In genomic region chr16:17304124-17304813, GRCh38 we compare ENCODE assay signal across 10 cellular contexts.
DNase-seq lines count a peak whose midpoint lies in the region; ATAC-seq and TF ChIP-seq lines count a peak whose summit lies in the region.
"Had no signal": no experiment of that assay in that cellular context is flagged by ENCODE, and none has a peak within 500 bp of the region (broad histone marks: within the 10 kb centered on the region; RNA-seq: fewer than 3 reads in every experiment).

No MANE protein-coding gene starts in this region.

- TF ChIP-seq CTCF in AG10803 (conservative IDR thresholded peaks at IDR 0.05; ENCODE audit: low read length), result no peak
- TF ChIP-seq CTCF in natural killer cell (IDR thresholded peaks at IDR 0.05), result no peak

- H3K4me1 Mint-ChIP-seq in natural killer cell, result peaks cover 34 to 39% of the 10 kb centered on the region in 2 donors

- no peak overlapping the region for H3K4me3 ChIP-seq in AG10803 (ENCODE audit: low read length)
- no peak overlapping the region for H3K4me3 ChIP-seq in MG63
- H3K4me3 ChIP-seq in muscle layer of duodenum (ENCODE audit: low read depth in 1 of 2, low read length in 2 of 2), result no peak overlapping the region
- no peak overlapping the region for H3K4me3 ChIP-seq in aorta (ENCODE audit: low read length in 2 of 2)

- WGBS in aorta, 2 donors, result 18 to 20% methylated on average over 7 of the region's 7 CpGs

- intact Hi-C loops in natural killer cell (cut with micrococcal nuclease), result no loop called here
- intact Hi-C loops in aorta (cut with DNase I), result no loop called here

- H3K27ac ChIP-seq in epithelial cell of prostate, result peak overlapping the region; percentile 61
- H3K27ac ChIP-seq in muscle layer of duodenum (ENCODE audit: low read length), result peak overlapping the region; percentile 66
- H3K27ac ChIP-seq in aorta (ENCODE audit: low read depth in 1 of 2, low read length in 2 of 2), result peak overlapping the region in 1 of 2 donors; percentile 18

- peaks cover 26 to 33% of the 10 kb centered on the region in 2 donors for H3K4me1 ChIP-seq in muscle layer of duodenum (ENCODE audit: control insufficient read depth in 1 of 2, insufficient read depth in 2 of 2, low read length in 2 of 2)
- H3K4me1 ChIP-seq in aorta (ENCODE audit: control insufficient read depth in 1 of 2, insufficient read depth in 2 of 2, low read length in 2 of 2), result no peaks in the 10 kb centered on the region

- ATAC-seq in natural killer cell, result no peak
- ATAC-seq in HG02610 (IDR thresholded peaks at IDR 0.05; ENCODE audit: unreplicated experiment), result no peak
- no peak for ATAC-seq in aorta (ENCODE audit: low FRiP score)
- no peak for ATAC-seq in HG02759 (IDR thresholded peaks at IDR 0.05; ENCODE audit: unreplicated experiment)

- no peak overlapping the region for H3K4me3 Mint-ChIP-seq in natural killer cell
- H3K4me3 Mint-ChIP-seq: H9 had no signal

- no peaks in the 10 kb centered on the region for H3K9me3 Mint-ChIP-seq in natural killer cell
- H3K9me3 Mint-ChIP-seq: H9 had no signal

- H3K27me3 Mint-ChIP-seq in natural killer cell (ENCODE audit: low read depth in 2 of 2), result no peaks in the 10 kb centered on the region

- no peaks in the 10 kb centered on the region for H3K36me3 ChIP-seq in MG63
- no peaks in the 10 kb centered on the region for H3K36me3 ChIP-seq in muscle layer of duodenum (ENCODE audit: control insufficient read depth in 1 of 2, insufficient read depth in 2 of 2, low read length in 2 of 2)
- no peaks in the 10 kb centered on the region for H3K36me3 ChIP-seq in aorta (ENCODE audit: control insufficient read depth in 1 of 2, insufficient read depth in 2 of 2, low read length in 1 of 2)

- H3K27ac Mint-ChIP-seq in natural killer cell, result no peak overlapping the region
- H3K27ac Mint-ChIP-seq: H9 had no signal

- H3K27me3 ChIP-seq in MG63, result no peaks in the 10 kb centered on the region
- no peaks in the 10 kb centered on the region for H3K27me3 ChIP-seq in muscle layer of duodenum (ENCODE audit: low read depth, low read length)
- no peaks in the 10 kb centered on the region for H3K27me3 ChIP-seq in aorta (ENCODE audit: control insufficient read depth in 1 of 2, insufficient read depth in 2 of 2, low read length in 1 of 2)

- H3K36me3 Mint-ChIP-seq in natural killer cell, result no peaks in the 10 kb centered on the region

- H3K9me3 ChIP-seq in MG63 (no peaks in the 10 kb centered on the region), muscle layer of duodenum (ENCODE audit: control insufficient read depth in 1 of 2, low read length in 2 of 2) (no peaks in the 10 kb centered on the region), aorta (ENCODE audit: control insufficient read depth, low read length) (no peaks in the 10 kb centered on the region)

- DNase-seq in AG10803 (ENCODE audit: low read depth) (peak; percentile 57), MG63 (peak; percentile 14), epithelial cell of prostate (ENCODE audit: low read depth, low spot score) (peak; percentile 87), natural killer cell (no peak), aorta (no peak)
- DNase-seq: H9, Kasumi-1 had no signal

Comparison
In these comparisons a context has a peak if more than half of its experiments do, and no peak if none do; other contexts are left out.
1. DNase-seq: peak in AG10803 (single experiment), MG63 (single experiment) and epithelial cell of prostate (single experiment); none in natural killer cell (single experiment) and aorta (0 of 2).